29 cellular contexts compared by ENCODE assay signal in the genomic region with DNA sequence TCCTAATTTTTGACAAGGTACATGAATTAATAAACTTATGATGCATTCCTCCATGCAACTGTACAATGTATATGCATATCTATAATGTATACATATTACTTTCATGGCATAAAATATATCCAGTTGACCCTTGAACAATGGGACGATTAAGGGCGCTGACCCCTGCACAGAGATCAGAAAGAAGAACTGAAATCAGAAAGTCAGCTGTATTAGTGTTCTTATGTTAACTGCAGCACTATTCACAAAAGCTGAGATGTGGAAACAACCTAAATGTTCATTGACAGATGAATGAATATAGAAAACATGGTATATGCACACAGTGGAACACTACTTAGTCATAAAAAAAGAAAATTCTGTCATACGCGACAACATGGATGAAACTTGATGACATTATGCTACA.
A peak's percentile ranks its signal among the peaks of the same experiment; 100 is the strongest.
DNase-seq lines count a peak whose midpoint lies in the region; ATAC-seq, FAIRE-seq and TF ChIP-seq lines count a peak whose summit lies in the region.
"Had no signal": no experiment of that assay in that cellular context is flagged by ENCODE, and none has a peak within 500 bp of the region (broad histone marks: within the 10 kb centered on the region; RNA-seq: fewer than 3 reads in every experiment).

No MANE protein-coding gene starts in this region.

- TF ChIP-seq EP300 in GM12878 (IDR thresholded peaks at IDR 0.05; ENCODE audit: borderline replicate concordance in 1 of 2, control insufficient read depth in 1 of 2, low read depth in 2 of 2, low read length in 2 of 2): no peak

- SMC1A ChIA-PET in GM12878 (lab: Charles Lee; ENCODE audit: uncharacterized antibody, unreplicated experiment): interaction anchor here (1.1 to 3.9 kb wide), 4 partner anchors 10 to 15 kb away, joined by 4 to 14 read pairs (median 8); no protein-coding TSS in a partner anchor

- RAD21 ChIA-PET in GM12878 (lab: Charles Lee; ENCODE audit: unreplicated experiment): interaction anchor here (1.2 to 1.6 kb wide), 2 partner anchors 12 to 15 kb away, joined by 4 to 6 read pairs; no protein-coding TSS in a partner anchor

- BruUV-seq in GM12878 (replicated peaks; lab: Mats Ljungman, UMichigan): no TSS peak

- intact Hi-C loops in GM12878 (cut with micrococcal nuclease; ENCODE audit: unreplicated experiment): no loop called here

- no peaks in the 10 kb centered on the region for H3K27me3 ChIP-seq in GM12878 (replicated peaks in 1 of 2; ENCODE audit: control insufficient read depth in 2 of 2, insufficient read depth in 2 of 2, low read length in 1 of 2)
- H3K27me3 ChIP-seq: BE2C; BLaER1; BLaER1 treated with 17β-estradiol and CSF1 and Interleukin-3, amounts not matched to agents 10 nM and 100 nM had no signal

- no peaks in the 10 kb centered on the region for H3K4me1 ChIP-seq in GM12878 (ENCODE audit: control insufficient read depth, insufficient read depth, low read length)
- H3K4me1 ChIP-seq: A549; BE2C; BLaER1; BLaER1 treated with 17β-estradiol and CSF1 and Interleukin-3, amounts not matched to agents 10 nM and 100 nM; Caco-2 had no signal

- no peak overlapping the region for H3K4me3 ChIP-seq in GM12878
- H3K4me3 ChIP-seq: A549; BLaER1; BLaER1 treated with 17β-estradiol and CSF1 and Interleukin-3, amounts not matched to agents 10 nM and 100 nM had no signal

- in situ Hi-C loops in GM12878 (cut with MboI): no loop called here

- TF ChIP-seq CTCF in GM12878 (IDR thresholded peaks at IDR 0.05 in 2 of 3, conservative IDR thresholded peaks at IDR 0.05 in 1 of 3; ENCODE audit: control insufficient read depth in 2 of 3, extremely low read depth in 1 of 3, insufficient read depth in 1 of 3, low read depth in 3 of 3, low read length in 3 of 3): no peak

- no peaks in the 10 kb centered on the region for H3K79me2 ChIP-seq in GM12878 (ENCODE audit: control insufficient read depth, insufficient read depth, low read length)

- 68% methylated on average over 4 of the region's 4 CpGs for WGBS in GM12878 (ENCODE audit: insufficient coverage, insufficient replicate concordance, low lambda C conversion rate, missing lambda C conversion rate)

- no peak for TF ChIP-seq RAD21 in GM12878 (IDR thresholded peaks at IDR 0.05; ENCODE audit: insufficient read depth, low read depth, low read length)

- no peak for TF ChIP-seq POLR2A in GM12878 (IDR thresholded peaks at IDR 0.05; ENCODE audit: low read depth, low read length)

- FAIRE-seq in GM12878 (lab: Jason Lieb, UNC): no peak
- FAIRE-seq: A204.1, A549, D721Med had no signal

- DNase-seq in GM12878 (ENCODE audit: low read depth, low spot score) (no peak), GM03348 (ENCODE audit: low spot score) (no peak)
- DNase-seq: 8988T; ACHN; AML-193; BE2C; C1 segment of cervical spinal cord; Caco-2; Calu3; CD4-positive, alpha-beta memory T cell; CD4-positive, alpha-beta T cell; CD4-positive, CD25-positive, alpha-beta regulatory T cell; CD8-positive, alpha-beta memory T cell; CD8-positive, alpha-beta T cell; COR-L47; DMS 273 treated with DMSO at 0.1 percent for 48 hours; DMS153; DMS53; DMS79; DMS79 treated with DMSO at 0.1 percent for 48 hours; DND-41; EL had no signal

- no peaks in the 10 kb centered on the region for H3K36me3 ChIP-seq in GM12878 (ENCODE audit: control insufficient read depth in 2 of 2, insufficient read depth in 2 of 2, low read length in 1 of 2)
- H3K36me3 ChIP-seq: BE2C; BLaER1; BLaER1 treated with 17β-estradiol and CSF1 and Interleukin-3, amounts not matched to agents 10 nM and 100 nM had no signal

- no peak overlapping the region for H2AFZ ChIP-seq in GM12878 (ENCODE audit: control insufficient read depth, low read depth, low read length)

- no peak overlapping the region for H3K27ac ChIP-seq in GM12878 (ENCODE audit: control insufficient read depth, insufficient read depth)
- H3K27ac ChIP-seq: 22Rv1; A549; BLaER1; BLaER1 treated with 17β-estradiol and CSF1 and Interleukin-3, amounts not matched to agents 10 nM and 100 nM; C4-2B had no signal

- no peaks in the 10 kb centered on the region for H4K20me1 ChIP-seq in GM12878 (ENCODE audit: control insufficient read depth, insufficient read depth)
- H4K20me1 ChIP-seq: BLaER1; BLaER1 treated with 17β-estradiol and CSF1 and Interleukin-3, amounts not matched to agents 10 nM and 100 nM had no signal

- H3K9ac ChIP-seq in GM12878 (ENCODE audit: control insufficient read depth, insufficient read depth, low read length): no peak overlapping the region
- H3K9ac ChIP-seq: BLaER1; BLaER1 treated with 17β-estradiol and CSF1 and Interleukin-3, amounts not matched to agents 10 nM and 100 nM had no signal

- peak; percentile 57 for ATAC-seq in GM12878
- ATAC-seq: A549; CD8-positive, alpha-beta T cell had no signal

- POLR2A ChIA-PET in GM12878 (lab: Charles Lee): no interaction called here

- no peak overlapping the region for H3K4me2 ChIP-seq in GM12878 (ENCODE audit: control insufficient read depth, insufficient read depth)
- H3K4me2 ChIP-seq: A549; BLaER1; BLaER1 treated with 17β-estradiol and CSF1 and Interleukin-3, amounts not matched to agents 10 nM and 100 nM had no signal

- no peaks in the 10 kb centered on the region for H3K9me3 ChIP-seq in GM12878 (replicated peaks; ENCODE audit: control insufficient read depth, insufficient read depth, low read length)
- H3K9me3 ChIP-seq: A549, BE2C, Caco-2 had no signal

- CTCF ChIA-PET in GM12878 (lab: Yijun Ruan, JAX): interaction anchor here (2.4 kb wide), 1 partner anchor 13 kb away, joined by 8 read pairs; no protein-coding TSS in a partner anchor

TF ChIP-seq in GM12878, 131 proteins besides CTCF, POLR2A, EP300 and RAD21:
- TF ChIP-seq POU2F2 (IDR thresholded peaks at IDR 0.05; ENCODE audit: borderline replicate concordance, low read depth, low read length): no peak
- TF ChIP-seq NR2F1 (conservative IDR thresholded peaks at IDR 0.05): peak; percentile 53
